ENCODE assay signal across 21 cellular contexts in the genomic region with DNA sequence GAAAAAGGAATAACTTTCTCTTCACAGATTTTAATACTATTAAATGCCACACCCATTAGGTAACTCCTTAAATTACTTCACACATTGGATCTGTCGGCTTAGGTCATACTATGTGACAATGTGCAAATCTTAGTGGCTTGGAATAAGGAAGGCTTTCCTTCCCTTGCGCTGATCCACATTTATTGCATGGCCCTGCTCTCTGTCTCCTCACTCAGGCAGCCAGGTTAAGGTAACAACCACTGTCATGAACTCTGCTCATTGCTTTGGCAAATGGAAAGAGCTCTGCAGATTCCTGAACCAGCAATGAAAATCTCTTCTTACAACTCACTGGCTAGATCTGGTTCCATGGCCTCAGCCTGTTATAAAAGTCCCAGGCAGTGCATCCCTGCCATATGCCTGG.
"Had no signal": no experiment of that assay in that cellular context is flagged by ENCODE, and none has a peak within 500 bp of the region (broad histone marks: within the 10 kb centered on the region; RNA-seq: fewer than 3 reads in every experiment).

No MANE protein-coding gene starts in this region.

- H3K9me3 Mint-ChIP-seq: memory B cell; mesothelial cell of epicardium; natural killer cell treated with Interleukin-12 subunit alpha and Interleukin-12 subunit beta and Interleukin-15 and Interleukin-18, amount 100 ng/mL, for 72 hours; stimulated activated memory B cell treated with anti-CD40 and anti-IgM and Interleukin-4, amounts not matched to agents 10 μg/mL and 1 μg/mL and 100 μg/mL, for 72 hours; stimulated activated naive CD8-positive, alpha-beta T cell treated with anti-CD3 and anti-CD28 coated beads, Interleukin-15, amount 100 ng/mL, for 72 hours had no signal

- H3K36me3 Mint-ChIP-seq: memory B cell; mesothelial cell of epicardium; natural killer cell treated with Interleukin-12 subunit alpha and Interleukin-12 subunit beta and Interleukin-15 and Interleukin-18, amount 100 ng/mL, for 72 hours; neural progenitor cell; stimulated activated memory B cell treated with anti-CD40 and anti-IgM and Interleukin-4, amounts not matched to agents 10 μg/mL and 1 μg/mL and 100 μg/mL, for 72 hours had no signal

- ATAC-seq: esophagus mucosa; lower lobe of right lung; natural killer cell treated with Interleukin-12 subunit alpha and Interleukin-12 subunit beta and Interleukin-15 and Interleukin-18, amount 100 ng/mL, for 72 hours; right lobe of liver; stimulated activated memory B cell treated with anti-CD40 and anti-IgM and Interleukin-4, amounts not matched to agents 10 μg/mL and 1 μg/mL and 100 μg/mL, for 72 hours; stimulated activated naive CD8-positive, alpha-beta T cell treated with anti-CD3 and anti-CD28 coated beads, Interleukin-15, amount 100 ng/mL, for 72 hours; upper lobe of right lung had no signal

- H3K4me1 ChIP-seq: neural progenitor cell, right lobe of liver, upper lobe of right lung had no signal

- H3K4me3 Mint-ChIP-seq: memory B cell; mesothelial cell of epicardium; natural killer cell treated with Interleukin-12 subunit alpha and Interleukin-12 subunit beta and Interleukin-15 and Interleukin-18, amount 100 ng/mL, for 72 hours; neural progenitor cell; stimulated activated memory B cell treated with anti-CD40 and anti-IgM and Interleukin-4, amounts not matched to agents 10 μg/mL and 1 μg/mL and 100 μg/mL, for 72 hours; stimulated activated naive CD8-positive, alpha-beta T cell treated with anti-CD3 and anti-CD28 coated beads, Interleukin-15, amount 100 ng/mL, for 72 hours had no signal

- DNase-seq: effector memory CD4-positive, alpha-beta T cell; islet precursor cell; lower lobe of right lung; nucleus accumbens; ovary; right lobe of liver; spleen; stimulated activated CD4-positive, alpha-beta T cell treated with anti-CD3 and anti-CD28 coated beads, Interleukin-15, amount 100 ng/mL, for 24 hours; stimulated activated CD4-positive, alpha-beta T cell treated with anti-CD3 and anti-CD28 coated beads, Interleukin-1b, Interleukin-23, amount 100 ng/mL, for 48 hours; stimulated activated CD4-positive, alpha-beta T cell treated with anti-CD3 and anti-CD28 coated beads, Interleukin-4, amount 100 ng/mL, for 24 hours; stimulated activated naive CD8-positive, alpha-beta T cell treated with anti-CD3 and anti-CD28 coated beads, Interleukin-15, amount 100 ng/mL, for 72 hours; testis; upper lobe of right lung had no signal

- H3K4me3 ChIP-seq: lower lobe of right lung, neural progenitor cell, ovary, right lobe of liver, spleen, testis, tibial nerve, upper lobe of right lung, vagina had no signal

- H3K9ac ChIP-seq: neural progenitor cell had no signal

- H2AFZ ChIP-seq: neural progenitor cell had no signal

- H3K27me3 ChIP-seq: neural progenitor cell, ovary, right lobe of liver, testis, tibial nerve, upper lobe of right lung, vagina had no signal

- H3K4me1 Mint-ChIP-seq: stimulated activated memory B cell treated with anti-CD40 and anti-IgM and Interleukin-4, amounts not matched to agents 10 μg/mL and 1 μg/mL and 100 μg/mL, for 72 hours had no signal

- H3K27ac ChIP-seq: lower lobe of right lung, neural progenitor cell, ovary, right lobe of liver, spleen, testis, tibial nerve, upper lobe of right lung, vagina had no signal

- H3K9me3 ChIP-seq: lower lobe of right lung, ovary, right lobe of liver, spleen, testis, tibial nerve, upper lobe of right lung, vagina had no signal

- H3K4me2 ChIP-seq: neural progenitor cell had no signal

- H3K27ac Mint-ChIP-seq: memory B cell; mesothelial cell of epicardium; natural killer cell treated with Interleukin-12 subunit alpha and Interleukin-12 subunit beta and Interleukin-15 and Interleukin-18, amount 100 ng/mL, for 72 hours; neural progenitor cell; stimulated activated memory B cell treated with anti-CD40 and anti-IgM and Interleukin-4, amounts not matched to agents 10 μg/mL and 1 μg/mL and 100 μg/mL, for 72 hours; stimulated activated naive CD8-positive, alpha-beta T cell treated with anti-CD3 and anti-CD28 coated beads, Interleukin-15, amount 100 ng/mL, for 72 hours had no signal

- H3K36me3 ChIP-seq: lower lobe of right lung, neural progenitor cell, ovary, right lobe of liver, spleen, tibial nerve, upper lobe of right lung, vagina had no signal
